ENCODE assay signal across 1 cellular context in genomic region chr17:76734080-76734840, GRCh38.
TF ChIP-seq lines count a peak whose summit lies in the region.

No MANE protein-coding gene starts in this region.

TF ChIP-seq in WTC11, 78 proteins besides CTCF, POLR2A, EP300 and RAD21 (continued from another document):
- TF ChIP-seq AR (CRISPR knock-in tag; IDR thresholded peaks at IDR 0.05) (no peak), NFYB (CRISPR knock-in tag; conservative IDR thresholded peaks at IDR 0.05; ENCODE audit: low read depth) (no peak), GTF2I (CRISPR knock-in tag; conservative IDR thresholded peaks at IDR 0.05) (no peak)
